Comparison of ENCODE assay signal across 18 cellular contexts in genomic region chr10:3791974-3792633, GRCh38. TPM values are rescaled to one million over a fixed set of nuclear protein-coding genes. Genes with fewer than 3 reads are reported as not detected.
DNase-seq lines count a peak whose midpoint lies in the region; ATAC-seq and TF ChIP-seq lines count a peak whose summit lies in the region.
"Had no signal": no experiment of that assay in that cellular context is flagged by ENCODE, and none has a peak within 500 bp of the region (broad histone marks: within the 10 kb centered on the region; RNA-seq: fewer than 3 reads in every experiment).

No MANE protein-coding gene starts in this region.

- H3K27ac Mint-ChIP-seq in stimulated activated naive CD8-positive, alpha-beta T cell treated with anti-CD3 and anti-CD28 coated beads, Interleukin-15, amount 100 ng/mL, for 72 hours, result no peak overlapping the region
- peak overlapping the region; percentile 23 for H3K27ac Mint-ChIP-seq in activated T-helper 1 cell treated with anti-CD3 and anti-CD28 coated beads, Interleukin-12 subunit alpha, Interleukin-12 subunit beta, Interleukin-2, Interleukin-4 antibody, amounts not matched to agents 30 ng/mL and 10 ng/mL and 1 ng/mL, durations not matched to agents 14 hours and 24 hours and 36 hours

- no peak overlapping the region for H3K27ac ChIP-seq in foreskin keratinocyte
- H3K27ac ChIP-seq: colonic mucosa had no signal

- H3K4me1 ChIP-seq in foreskin keratinocyte, result peaks cover 10% of the 10 kb centered on the region
- H3K4me1 ChIP-seq: colonic mucosa had no signal

- H3K9me3 Mint-ChIP-seq in stimulated activated naive CD8-positive, alpha-beta T cell treated with anti-CD3 and anti-CD28 coated beads, Interleukin-15, amount 100 ng/mL, for 72 hours, result peaks cover 11 to 50% of the 10 kb centered on the region in 2 donors
- peaks cover 36% of the 10 kb centered on the region for H3K9me3 Mint-ChIP-seq in activated T-helper 1 cell treated with anti-CD3 and anti-CD28 coated beads, Interleukin-12 subunit alpha, Interleukin-12 subunit beta, Interleukin-2, Interleukin-4 antibody, amounts not matched to agents 30 ng/mL and 10 ng/mL and 1 ng/mL, durations not matched to agents 14 hours and 24 hours and 36 hours

- no peak for TF ChIP-seq CTCF in foreskin keratinocyte (conservative IDR thresholded peaks at IDR 0.05)

- H3K36me3 Mint-ChIP-seq in activated T-helper 1 cell treated with anti-CD3 and anti-CD28 coated beads, Interleukin-12 subunit alpha, Interleukin-12 subunit beta, Interleukin-2, Interleukin-4 antibody, amounts not matched to agents 30 ng/mL and 10 ng/mL and 1 ng/mL, durations not matched to agents 14 hours and 24 hours and 36 hours (ENCODE audit: low read depth), result peaks cover 14% of the 10 kb centered on the region

- intact Hi-C loops in activated T-helper 1 cell treated with anti-CD3 and anti-CD28 coated beads, Interleukin-12 subunit alpha, Interleukin-12 subunit beta, Interleukin-2, Interleukin-4 antibody, amounts not matched to agents 30 ng/mL and 10 ng/mL and 1 ng/mL, durations not matched to agents 14 hours and 24 hours and 36 hours (cut with micrococcal nuclease), result no loop called here

- no peak for DNase-seq in stimulated activated naive CD8-positive, alpha-beta T cell treated with anti-CD3 and anti-CD28 coated beads, Interleukin-15, Interleukin-2, amounts not matched to agents 100 U/mL and 50 U/mL, for 24 hours
- no peak for DNase-seq in stimulated activated naive CD8-positive, alpha-beta T cell treated with anti-CD3 and anti-CD28 coated beads, Interleukin-15, amount 100 ng/mL, for 72 hours
- no peak for DNase-seq in activated T-helper 1 cell treated with anti-CD3 and anti-CD28 coated beads, Interleukin-12 subunit alpha, Interleukin-12 subunit beta, Interleukin-2, Interleukin-4 antibody, amounts not matched to agents 30 ng/mL and 10 ng/mL and 1 ng/mL, durations not matched to agents 14 hours and 24 hours and 36 hours (ENCODE audit: low spot score)
- DNase-seq in foreskin keratinocyte, result peak; percentile 19 to 71
- no peak for DNase-seq in cerebellar nuclear complex (lab: John Stamatoyannopoulos, UW)
- no peak for DNase-seq in NCI-H446 treated with DMSO at 0.1 percent for 48 hours (lab: John Stamatoyannopoulos, UW)
- no peak for DNase-seq in amygdala (lab: John Stamatoyannopoulos, UW)
- DNase-seq in D341Med (ENCODE audit: low spot score), result no peak
- DNase-seq: aorta; Calu3; head of caudate nucleus; kidney; NCI-H2029 treated with DMSO at 0.1 percent for 48 hours; NCI-H510A treated with DMSO at 0.1 percent for 48 hours; retina; stimulated activated CD4-positive, alpha-beta T cell treated with anti-CD3 and anti-CD28 coated beads, Interleukin-15, amount 100 ng/mL, for 24 hours had no signal

- no peaks in the 10 kb centered on the region for H3K27me3 ChIP-seq in foreskin keratinocyte
- H3K27me3 ChIP-seq: colonic mucosa had no signal

- H3K4me3 Mint-ChIP-seq in stimulated activated naive CD8-positive, alpha-beta T cell treated with anti-CD3 and anti-CD28 coated beads, Interleukin-15, amount 100 ng/mL, for 72 hours, result no peak overlapping the region
- H3K4me3 Mint-ChIP-seq in activated T-helper 1 cell treated with anti-CD3 and anti-CD28 coated beads, Interleukin-12 subunit alpha, Interleukin-12 subunit beta, Interleukin-2, Interleukin-4 antibody, amounts not matched to agents 30 ng/mL and 10 ng/mL and 1 ng/mL, durations not matched to agents 14 hours and 24 hours and 36 hours, result no peak overlapping the region
- H3K4me3 Mint-ChIP-seq: neural crest cell had no signal

- H3K27me3 Mint-ChIP-seq in stimulated activated naive CD8-positive, alpha-beta T cell treated with anti-CD3 and anti-CD28 coated beads, Interleukin-15, amount 100 ng/mL, for 72 hours, result no peaks in the 10 kb centered on the region
- no peaks in the 10 kb centered on the region for H3K27me3 Mint-ChIP-seq in activated T-helper 1 cell treated with anti-CD3 and anti-CD28 coated beads, Interleukin-12 subunit alpha, Interleukin-12 subunit beta, Interleukin-2, Interleukin-4 antibody, amounts not matched to agents 30 ng/mL and 10 ng/mL and 1 ng/mL, durations not matched to agents 14 hours and 24 hours and 36 hours (ENCODE audit: insufficient read depth)

- peak; percentile 69 for ATAC-seq in stimulated activated naive CD8-positive, alpha-beta T cell treated with anti-CD3 and anti-CD28 coated beads, Interleukin-15, Interleukin-2, amounts not matched to agents 100 U/mL and 50 U/mL, for 24 hours
- no peak for ATAC-seq in stimulated activated naive CD8-positive, alpha-beta T cell treated with anti-CD3 and anti-CD28 coated beads, Interleukin-15, amount 100 ng/mL, for 72 hours
- ATAC-seq in foreskin keratinocyte, result no peak

- peaks cover 20% of the 10 kb centered on the region for H3K4me1 Mint-ChIP-seq in stimulated activated naive CD8-positive, alpha-beta T cell treated with anti-CD3 and anti-CD28 coated beads, Interleukin-15, amount 100 ng/mL, for 72 hours
- peaks cover 23% of the 10 kb centered on the region for H3K4me1 Mint-ChIP-seq in activated T-helper 1 cell treated with anti-CD3 and anti-CD28 coated beads, Interleukin-12 subunit alpha, Interleukin-12 subunit beta, Interleukin-2, Interleukin-4 antibody, amounts not matched to agents 30 ng/mL and 10 ng/mL and 1 ng/mL, durations not matched to agents 14 hours and 24 hours and 36 hours (ENCODE audit: low read depth)

RNA-seq across cellular contexts. Expression of gene KLF6, which starts 7.1 kb away (rescaled TPM):
- total RNA-seq in activated T-helper 1 cell treated with anti-CD3 and anti-CD28 coated beads, Interleukin-12 subunit alpha, Interleukin-12 subunit beta, Interleukin-2, Interleukin-4 antibody, amounts not matched to agents 30 ng/mL and 10 ng/mL and 1 ng/mL, durations not matched to agents 14 hours and 24 hours and 36 hours, result 110 and 113 TPM in 2 replicates
- total RNA-seq in foreskin keratinocyte, result 133 and 156 TPM in 2 replicates
- polyA plus RNA-seq in foreskin keratinocyte, result 42.0 and 42.5 TPM in 2 replicates

Comparison
In these comparisons a context has a peak if more than half of its experiments do, and no peak if none do; other contexts are left out.
1. DNase-seq: peak in foreskin keratinocyte (2 of 2); none in stimulated activated naive CD8-positive, alpha-beta T cell treated with anti-CD3 and anti-CD28 coated beads, Interleukin-15, Interleukin-2, amounts not matched to agents 100 U/mL and 50 U/mL, for 24 hours (single experiment), stimulated activated naive CD8-positive, alpha-beta T cell treated with anti-CD3 and anti-CD28 coated beads, Interleukin-15, amount 100 ng/mL, for 72 hours (0 of 2), activated T-helper 1 cell treated with anti-CD3 and anti-CD28 coated beads, Interleukin-12 subunit alpha, Interleukin-12 subunit beta, Interleukin-2, Interleukin-4 antibody, amounts not matched to agents 30 ng/mL and 10 ng/mL and 1 ng/mL, durations not matched to agents 14 hours and 24 hours and 36 hours (single experiment), cerebellar nuclear complex (0 of 2), NCI-H446 treated with DMSO at 0.1 percent for 48 hours (single experiment), amygdala (0 of 56) and D341Med (single experiment).